8 cellular contexts compared by ENCODE assay signal in the genomic region with DNA sequence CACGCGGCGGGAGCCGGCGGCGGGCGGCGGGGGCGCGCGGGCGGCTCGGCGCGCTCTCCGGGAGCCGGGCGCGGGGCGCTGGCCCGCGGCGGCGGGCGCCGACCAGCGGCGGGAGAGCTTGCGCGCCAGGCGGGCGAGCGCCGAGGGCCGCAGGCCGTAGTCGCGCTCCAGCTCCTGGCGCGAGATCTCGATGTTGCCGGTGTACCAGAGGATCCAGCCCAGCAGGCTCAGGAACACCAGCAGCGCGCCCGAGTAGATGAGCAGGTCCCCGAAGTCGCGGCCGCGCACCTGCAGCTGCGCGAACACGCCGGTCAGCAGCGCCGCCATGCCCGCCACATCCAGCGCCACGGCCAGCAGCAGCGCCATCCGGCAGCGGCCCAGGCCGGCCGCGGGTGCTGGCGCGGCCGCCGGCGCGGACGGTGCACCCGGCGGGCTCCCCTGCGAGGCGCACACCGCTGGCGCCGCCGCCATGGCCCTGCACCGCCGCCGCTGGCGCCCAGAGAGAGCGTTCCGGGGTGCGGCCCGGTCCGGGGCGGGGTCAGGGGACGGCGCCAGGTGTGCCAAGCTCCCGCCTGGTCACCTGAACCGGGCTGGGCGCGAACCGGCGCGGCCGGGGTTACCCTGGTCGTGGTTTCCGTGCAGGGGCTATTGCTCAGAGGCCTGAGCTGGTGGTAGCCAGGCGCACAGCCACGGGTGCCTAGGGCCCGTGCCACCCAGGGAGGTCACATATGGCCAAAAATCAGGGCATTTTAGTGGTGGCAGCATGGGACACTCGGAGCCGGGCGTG. TPM values are rescaled to one million over a fixed set of nuclear protein-coding genes. Genes with fewer than 3 reads are reported as not detected.
DNase-seq lines count a peak whose midpoint lies in the region; ATAC-seq and TF ChIP-seq lines count a peak whose summit lies in the region.

A gene with protein sequence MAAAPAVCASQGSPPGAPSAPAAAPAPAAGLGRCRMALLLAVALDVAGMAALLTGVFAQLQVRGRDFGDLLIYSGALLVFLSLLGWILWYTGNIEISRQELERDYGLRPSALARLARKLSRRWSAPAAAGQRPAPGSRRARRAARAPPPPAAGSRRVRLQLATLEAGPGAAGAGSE (minus strand): TSS at position 504 of the 787 bp plus-strand sequence. CDS start 33 bp downstream, at position 471.

- TF ChIP-seq CTCF in left lung (IDR thresholded peaks at IDR 0.05): no peak

- peak within 1 kb of the TSS; percentile 96 to 97 for H3K27ac ChIP-seq in left lung

- H3K4me3 ChIP-seq in left lung: peak within 1 kb of the TSS; percentile 86 to 91

- no peaks in the 10 kb centered on the region for H3K9me3 ChIP-seq in left lung

- no peaks in the 10 kb centered on the region for H3K27me3 ChIP-seq in left lung

- H3K36me3 ChIP-seq in left lung: peaks cover 0 to 26% of the 10 kb centered on the region in 2 donors

- DNase-seq in NCI-H524 (lab: John Stamatoyannopoulos, UW) (peak; percentile 26 to 60), NCI-H524 treated with DMSO at 0.1 percent for 48 hours (lab: John Stamatoyannopoulos, UW) (no peak), NCI-H146 treated with DMSO at 0.1 percent for 48 hours (lab: John Stamatoyannopoulos, UW; ENCODE audit: unreplicated experiment) (peak; percentile 42), dermis microvascular lymphatic vessel endothelial cell (ENCODE audit: low read depth in 2 of 2) (peak; percentile 56 to 77), left lung (peak; percentile 73 to 92)
- DNase-seq in activated CD4-positive, alpha-beta T cell treated with anti-CD3 and anti-CD28 coated beads for 4 hours: peak; percentile 33 to 38
- DNase-seq in stimulated activated CD4-positive, alpha-beta T cell treated with anti-CD3 and anti-CD28 coated beads, TNF-alpha, amount 100 ng/mL, for 48 hours (ENCODE audit: low read depth in 3 of 3): peak in 2 of 3 donors; percentile 44 to 56

- peaks cover 30 to 48% of the 10 kb centered on the region in 2 donors for H3K4me1 ChIP-seq in left lung

- intact Hi-C loops in left lung (cut with DNase I): loop anchor here in 1 of 2 donors (10.0 kb wide), 1 partner anchor 79 kb away; no protein-coding TSS in a partner anchor

- peak; percentile 53 for ATAC-seq in left lung
- no peak for ATAC-seq in GM21529 (IDR thresholded peaks at IDR 0.05; ENCODE audit: unreplicated experiment)

RNA-seq across cellular contexts. Expression of the gene that starts here (rescaled TPM):
- total RNA-seq in dermis microvascular lymphatic vessel endothelial cell: 0.26 and 0.63 TPM in 2 replicates
- total RNA-seq in left lung: 10 to 100 TPM; 25.3 to 33.9 TPM

Comparison
In these comparisons a context has a peak if more than half of its experiments do, and no peak if none do; other contexts are left out.
1. RNA of the gene that starts here (total RNA-seq): 25.3 to 33.9 TPM in left lung; 0.26 to 0.63 TPM in dermis microvascular lymphatic vessel endothelial cell; every median in the first group is over 10 times any median in the second.
2. Peak in DNase-seq in dermis microvascular lymphatic vessel endothelial cell; RNA of the gene not detected or under 1 TPM.